Comparison of ENCODE assay signal across 1 cellular context in genomic region chrX:14038375-14039077, GRCh38.
TF ChIP-seq lines count a peak whose summit lies in the region.

No MANE protein-coding gene starts in this region.

TF ChIP-seq in GM12878, 131 proteins besides CTCF, POLR2A, EP300 and RAD21 (continued from another document):
- TF ChIP-seq, protein P1, sequence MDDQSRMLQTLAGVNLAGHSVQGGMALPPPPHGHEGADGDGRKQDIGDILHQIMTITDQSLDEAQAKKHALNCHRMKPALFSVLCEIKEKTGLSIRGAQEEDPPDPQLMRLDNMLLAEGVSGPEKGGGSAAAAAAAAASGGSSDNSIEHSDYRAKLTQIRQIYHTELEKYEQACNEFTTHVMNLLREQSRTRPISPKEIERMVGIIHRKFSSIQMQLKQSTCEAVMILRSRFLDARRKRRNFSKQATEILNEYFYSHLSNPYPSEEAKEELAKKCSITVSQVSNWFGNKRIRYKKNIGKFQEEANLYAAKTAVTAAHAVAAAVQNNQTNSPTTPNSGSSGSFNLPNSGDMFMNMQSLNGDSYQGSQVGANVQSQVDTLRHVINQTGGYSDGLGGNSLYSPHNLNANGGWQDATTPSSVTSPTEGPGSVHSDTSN (IDR thresholded peaks at IDR 0.05; ENCODE audit: insufficient replicate concordance, low read depth, low read length), result no peak
- no peak for TF ChIP-seq PAX8 (IDR thresholded peaks at IDR 0.05)
- TF ChIP-seq SUZ12 (IDR thresholded peaks at IDR 0.05; ENCODE audit: unreplicated experiment), result no peak
- no peak for TF ChIP-seq ETV6 (conservative IDR thresholded peaks at IDR 0.05 in 1 of 2, IDR thresholded peaks at IDR 0.05 in 1 of 2; ENCODE audit: borderline replicate concordance in 1 of 2, low read depth in 1 of 2)
- TF ChIP-seq ZNF622 (IDR thresholded peaks at IDR 0.05), result no peak
- TF ChIP-seq ZNF274 (IDR thresholded peaks at IDR 0.05; ENCODE audit: insufficient read depth, insufficient read length), result no peak
- TF ChIP-seq BCL11A (IDR thresholded peaks at IDR 0.05; ENCODE audit: low read depth, low read length), result no peak
- TF ChIP-seq BMI1 (IDR thresholded peaks at IDR 0.05; ENCODE audit: borderline replicate concordance), result no peak
- TF ChIP-seq HCFC1 (IDR thresholded peaks at IDR 0.05; ENCODE audit: low read length), result no peak
- no peak for TF ChIP-seq ZSCAN29 (IDR thresholded peaks at IDR 0.05)
- no peak for TF ChIP-seq SP1 (IDR thresholded peaks at IDR 0.05; ENCODE audit: low read depth, low read length)
- TF ChIP-seq, protein P2, sequence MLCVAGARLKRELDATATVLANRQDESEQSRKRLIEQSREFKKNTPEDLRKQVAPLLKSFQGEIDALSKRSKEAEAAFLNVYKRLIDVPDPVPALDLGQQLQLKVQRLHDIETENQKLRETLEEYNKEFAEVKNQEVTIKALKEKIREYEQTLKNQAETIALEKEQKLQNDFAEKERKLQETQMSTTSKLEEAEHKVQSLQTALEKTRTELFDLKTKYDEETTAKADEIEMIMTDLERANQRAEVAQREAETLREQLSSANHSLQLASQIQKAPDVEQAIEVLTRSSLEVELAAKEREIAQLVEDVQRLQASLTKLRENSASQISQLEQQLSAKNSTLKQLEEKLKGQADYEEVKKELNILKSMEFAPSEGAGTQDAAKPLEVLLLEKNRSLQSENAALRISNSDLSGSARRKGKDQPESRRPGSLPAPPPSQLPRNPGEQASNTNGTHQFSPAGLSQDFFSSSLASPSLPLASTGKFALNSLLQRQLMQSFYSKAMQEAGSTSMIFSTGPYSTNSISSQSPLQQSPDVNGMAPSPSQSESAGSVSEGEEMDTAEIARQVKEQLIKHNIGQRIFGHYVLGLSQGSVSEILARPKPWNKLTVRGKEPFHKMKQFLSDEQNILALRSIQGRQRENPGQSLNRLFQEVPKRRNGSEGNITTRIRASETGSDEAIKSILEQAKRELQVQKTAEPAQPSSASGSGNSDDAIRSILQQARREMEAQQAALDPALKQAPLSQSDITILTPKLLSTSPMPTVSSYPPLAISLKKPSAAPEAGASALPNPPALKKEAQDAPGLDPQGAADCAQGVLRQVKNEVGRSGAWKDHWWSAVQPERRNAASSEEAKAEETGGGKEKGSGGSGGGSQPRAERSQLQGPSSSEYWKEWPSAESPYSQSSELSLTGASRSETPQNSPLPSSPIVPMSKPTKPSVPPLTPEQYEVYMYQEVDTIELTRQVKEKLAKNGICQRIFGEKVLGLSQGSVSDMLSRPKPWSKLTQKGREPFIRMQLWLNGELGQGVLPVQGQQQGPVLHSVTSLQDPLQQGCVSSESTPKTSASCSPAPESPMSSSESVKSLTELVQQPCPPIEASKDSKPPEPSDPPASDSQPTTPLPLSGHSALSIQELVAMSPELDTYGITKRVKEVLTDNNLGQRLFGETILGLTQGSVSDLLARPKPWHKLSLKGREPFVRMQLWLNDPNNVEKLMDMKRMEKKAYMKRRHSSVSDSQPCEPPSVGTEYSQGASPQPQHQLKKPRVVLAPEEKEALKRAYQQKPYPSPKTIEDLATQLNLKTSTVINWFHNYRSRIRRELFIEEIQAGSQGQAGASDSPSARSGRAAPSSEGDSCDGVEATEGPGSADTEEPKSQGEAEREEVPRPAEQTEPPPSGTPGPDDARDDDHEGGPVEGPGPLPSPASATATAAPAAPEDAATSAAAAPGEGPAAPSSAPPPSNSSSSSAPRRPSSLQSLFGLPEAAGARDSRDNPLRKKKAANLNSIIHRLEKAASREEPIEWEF (IDR thresholded peaks at IDR 0.05; ENCODE audit: insufficient replicate concordance, low read depth, low read length), result no peak
- TF ChIP-seq, protein P3, sequence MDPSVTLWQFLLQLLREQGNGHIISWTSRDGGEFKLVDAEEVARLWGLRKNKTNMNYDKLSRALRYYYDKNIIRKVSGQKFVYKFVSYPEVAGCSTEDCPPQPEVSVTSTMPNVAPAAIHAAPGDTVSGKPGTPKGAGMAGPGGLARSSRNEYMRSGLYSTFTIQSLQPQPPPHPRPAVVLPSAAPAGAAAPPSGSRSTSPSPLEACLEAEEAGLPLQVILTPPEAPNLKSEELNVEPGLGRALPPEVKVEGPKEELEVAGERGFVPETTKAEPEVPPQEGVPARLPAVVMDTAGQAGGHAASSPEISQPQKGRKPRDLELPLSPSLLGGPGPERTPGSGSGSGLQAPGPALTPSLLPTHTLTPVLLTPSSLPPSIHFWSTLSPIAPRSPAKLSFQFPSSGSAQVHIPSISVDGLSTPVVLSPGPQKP (IDR thresholded peaks at IDR 0.05; ENCODE audit: low read depth, low read length), result no peak
TF ChIP-seq in GM12878: peak in this region for 0.
